Comparison of ENCODE assay signal across 27 cellular contexts in genomic region chr18:40152859-40153258, GRCh38.
DNase-seq lines count a peak whose midpoint lies in the region; ATAC-seq, FAIRE-seq and TF ChIP-seq lines count a peak whose summit lies in the region.
"Had no signal": no experiment of that assay in that cellular context is flagged by ENCODE, and none has a peak within 500 bp of the region (broad histone marks: within the 10 kb centered on the region; RNA-seq: fewer than 3 reads in every experiment).

No MANE protein-coding gene starts in this region.

- DNase-seq in DMS53 (lab: John Stamatoyannopoulos, UW), result peak; percentile 17
- peak; percentile 30 for DNase-seq in RKO (ENCODE audit: low spot score)
- peak; percentile 53 for DNase-seq in bronchial epithelial cell (ENCODE audit: low read depth)
- no peak for DNase-seq in neural crest cell (ENCODE audit: low read depth, low spot score)
- no peak for DNase-seq in MG63
- no peak for DNase-seq in NOMO-1 treated with DMSO at 0.1 percent for 48 hours (lab: John Stamatoyannopoulos, UW; ENCODE audit: unreplicated experiment)
- DNase-seq: activated gamma-delta T cell; activated naive CD8-positive, alpha-beta T cell treated with anti-CD3 and anti-CD28 coated beads for 36 hours; activated T-cell treated with anti-CD3 and anti-CD28 coated beads, Interleukin-2, amount 50 U/mL, for 24 hours; aorta; CD4-positive, alpha-beta T cell; NCI-H1092 treated with DMSO at 0.1 percent for 48 hours; NCI-H187; NCI-H82; stimulated activated CD4-positive, alpha-beta T cell treated with anti-CD3 and anti-CD28 coated beads, Interleukin-1b, Interleukin-23, amount 100 ng/mL, for 48 hours; testis had no signal

- H3K36me3 Mint-ChIP-seq in neural crest cell (ENCODE audit: low read depth), result no peaks in the 10 kb centered on the region
- H3K36me3 Mint-ChIP-seq: activated naive CD8-positive, alpha-beta T cell treated with anti-CD3 and anti-CD28 coated beads for 36 hours; IgD-negative memory B cell had no signal

- no peak for ATAC-seq in GM21737 (IDR thresholded peaks at IDR 0.05; ENCODE audit: unreplicated experiment)
- ATAC-seq in HG02759 (IDR thresholded peaks at IDR 0.05; ENCODE audit: unreplicated experiment), result no peak
- ATAC-seq: HCT116 had no signal

- TF ChIP-seq CTCF in bronchial epithelial cell (IDR thresholded peaks at IDR 0.05; ENCODE audit: insufficient read depth, low read length, severe bottlenecking) (no peak), neural crest cell (conservative IDR thresholded peaks at IDR 0.05) (no peak)

- no peak overlapping the region for H3K4me3 Mint-ChIP-seq in neural crest cell
- H3K4me3 Mint-ChIP-seq: activated naive CD8-positive, alpha-beta T cell treated with anti-CD3 and anti-CD28 coated beads for 36 hours; activated T-cell treated with anti-CD3 and anti-CD28 coated beads, Interleukin-2, amount 50 U/mL, for 24 hours; CD4-positive, alpha-beta T cell; central memory CD8-positive, alpha-beta T cell; dendritic cell treated with granulocyte-macrophage colony-stimulating factor and Interleukin-4, amounts not matched to agents 40 ng/mL and 50 ng/mL, for 4 days; IgD-negative memory B cell; nephron; stimulated activated naive CD8-positive, alpha-beta T cell treated with anti-CD3 and anti-CD28 coated beads, Interleukin-15, Interleukin-2, amounts not matched to agents 100 ng/mL and 50 ng/mL, for 24 hours had no signal

- peak overlapping the region; percentile 7 for H3K27ac Mint-ChIP-seq in neural crest cell (ENCODE audit: unreplicated experiment)
- H3K27ac Mint-ChIP-seq: activated naive CD8-positive, alpha-beta T cell treated with anti-CD3 and anti-CD28 coated beads for 36 hours; activated T-cell treated with anti-CD3 and anti-CD28 coated beads, Interleukin-2, amount 50 U/mL, for 24 hours; CD4-positive, alpha-beta T cell; dendritic cell treated with granulocyte-macrophage colony-stimulating factor and Interleukin-4, amounts not matched to agents 40 ng/mL and 50 ng/mL, for 4 days; IgD-negative memory B cell; nephron; stimulated activated naive CD8-positive, alpha-beta T cell treated with anti-CD3 and anti-CD28 coated beads, Interleukin-15, Interleukin-2, amounts not matched to agents 100 ng/mL and 50 ng/mL, for 24 hours had no signal

- FAIRE-seq in bronchial epithelial cell (lab: Jason Lieb, UNC), result no peak
- FAIRE-seq: GM19239 had no signal

- no peaks in the 10 kb centered on the region for H3K9me3 ChIP-seq in MG63
- H3K9me3 ChIP-seq: testis had no signal

- no peak overlapping the region for H3K4me3 ChIP-seq in bronchial epithelial cell (ENCODE audit: low read depth, low read length)
- no peak overlapping the region for H3K4me3 ChIP-seq in MG63
- H3K4me3 ChIP-seq: SK-N-MC, smooth muscle cell, testis had no signal

- H3K27me3 ChIP-seq in bronchial epithelial cell (ENCODE audit: control insufficient read depth, insufficient read depth, low read length) (no peaks in the 10 kb centered on the region), MG63 (no peaks in the 10 kb centered on the region)
- H3K27me3 ChIP-seq: testis had no signal

- H3K36me3 ChIP-seq in bronchial epithelial cell (ENCODE audit: control insufficient read depth, insufficient read depth, low read length) (no peaks in the 10 kb centered on the region), MG63 (no peaks in the 10 kb centered on the region)

- H3K4me1 Mint-ChIP-seq in neural crest cell, result peaks cover 9% of the 10 kb centered on the region
- H3K4me1 Mint-ChIP-seq: activated naive CD8-positive, alpha-beta T cell treated with anti-CD3 and anti-CD28 coated beads for 36 hours; central memory CD8-positive, alpha-beta T cell; IgD-negative memory B cell; nephron had no signal

- H3K9me3 Mint-ChIP-seq in neural crest cell, result peaks cover 4% of the 10 kb centered on the region
- H3K9me3 Mint-ChIP-seq: dendritic cell treated with granulocyte-macrophage colony-stimulating factor and Interleukin-4, amounts not matched to agents 40 ng/mL and 50 ng/mL, for 4 days had no signal

- no peaks in the 10 kb centered on the region for H3K27me3 Mint-ChIP-seq in neural crest cell (ENCODE audit: low read depth)
- H3K27me3 Mint-ChIP-seq: activated naive CD8-positive, alpha-beta T cell treated with anti-CD3 and anti-CD28 coated beads for 36 hours; activated T-cell treated with anti-CD3 and anti-CD28 coated beads, Interleukin-2, amount 50 U/mL, for 24 hours; CD4-positive, alpha-beta T cell; central memory CD8-positive, alpha-beta T cell; dendritic cell treated with granulocyte-macrophage colony-stimulating factor and Interleukin-4, amounts not matched to agents 40 ng/mL and 50 ng/mL, for 4 days; IgD-negative memory B cell; stimulated activated naive CD8-positive, alpha-beta T cell treated with anti-CD3 and anti-CD28 coated beads, Interleukin-15, Interleukin-2, amounts not matched to agents 100 ng/mL and 50 ng/mL, for 24 hours had no signal

Comparison
In these comparisons a context has a peak if more than half of its experiments do, and no peak if none do; other contexts are left out.
1. DNase-seq: peak in DMS53 (single experiment), RKO (single experiment) and bronchial epithelial cell (single experiment); none in neural crest cell (single experiment), MG63 (single experiment) and NOMO-1 treated with DMSO at 0.1 percent for 48 hours (single experiment).